In the genomic region with DNA sequence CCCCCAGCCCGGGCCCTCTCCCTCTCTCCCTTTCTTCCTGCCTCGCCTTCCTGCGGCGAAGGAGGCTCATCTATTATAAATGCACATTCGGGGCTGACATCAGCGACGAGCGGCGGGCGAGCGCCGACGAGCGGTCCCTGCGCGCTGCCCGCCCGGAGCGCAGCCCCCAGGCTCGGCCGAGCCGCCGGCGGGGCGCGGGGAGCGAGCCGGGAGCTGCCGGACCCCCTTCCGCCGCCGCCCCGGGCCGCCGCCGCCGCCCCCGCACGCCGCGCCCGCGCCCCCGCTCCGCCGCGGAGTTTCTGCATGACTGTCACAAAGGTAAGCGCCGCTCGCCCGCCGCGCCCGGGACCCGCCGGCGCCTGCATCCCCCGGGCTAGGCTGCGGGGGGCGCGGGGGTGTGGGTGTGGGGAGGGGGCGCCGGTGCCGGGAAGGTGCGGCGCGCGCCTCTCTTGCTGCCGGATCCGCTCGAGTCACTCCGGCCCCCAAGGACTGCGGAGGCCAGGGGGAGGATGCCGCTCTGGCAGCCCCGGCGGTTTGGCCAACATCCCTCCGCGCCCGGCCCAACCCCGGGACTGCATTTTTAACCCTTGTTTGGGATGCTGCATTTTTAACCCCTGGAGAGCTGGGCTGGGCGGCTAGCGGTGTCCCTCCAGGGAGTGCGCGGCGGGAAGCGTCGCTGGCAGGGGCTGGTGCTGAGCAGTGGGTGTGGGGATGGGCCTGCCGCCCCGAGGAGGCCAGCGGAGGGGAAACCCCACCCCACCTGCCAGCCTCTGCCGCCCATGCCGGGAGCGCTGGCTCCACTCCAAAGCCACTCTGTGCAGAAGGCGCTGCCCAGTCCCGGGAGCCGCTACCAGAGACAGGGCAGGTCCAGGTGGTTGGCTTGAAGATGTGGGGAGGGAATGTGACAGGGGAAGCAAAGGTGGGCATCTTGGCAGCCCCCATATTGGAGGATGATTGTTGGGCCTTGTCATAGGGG, we compare ENCODE assay signal across 8 cellular contexts. TPM values are rescaled to one million over a fixed set of nuclear protein-coding genes. Genes with fewer than 3 reads are reported as not detected.
DNase-seq lines count a peak whose midpoint lies in the region; ATAC-seq and TF ChIP-seq lines count a peak whose summit lies in the region.

A gene with protein sequence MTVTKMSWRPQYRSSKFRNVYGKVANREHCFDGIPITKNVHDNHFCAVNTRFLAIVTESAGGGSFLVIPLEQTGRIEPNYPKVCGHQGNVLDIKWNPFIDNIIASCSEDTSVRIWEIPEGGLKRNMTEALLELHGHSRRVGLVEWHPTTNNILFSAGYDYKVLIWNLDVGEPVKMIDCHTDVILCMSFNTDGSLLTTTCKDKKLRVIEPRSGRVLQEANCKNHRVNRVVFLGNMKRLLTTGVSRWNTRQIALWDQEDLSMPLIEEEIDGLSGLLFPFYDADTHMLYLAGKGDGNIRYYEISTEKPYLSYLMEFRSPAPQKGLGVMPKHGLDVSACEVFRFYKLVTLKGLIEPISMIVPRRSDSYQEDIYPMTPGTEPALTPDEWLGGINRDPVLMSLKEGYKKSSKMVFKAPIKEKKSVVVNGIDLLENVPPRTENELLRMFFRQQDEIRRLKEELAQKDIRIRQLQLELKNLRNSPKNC (plus strand): TSS at position 34 of the 976 bp plus-strand sequence. CDS start 270 bp downstream, at position 304.

- DNase-seq in NCI-H2196 (lab: John Stamatoyannopoulos, UW; ENCODE audit: unreplicated experiment) (peak; percentile 30), NCI-H2196 treated with DMSO at 0.1 percent for 48 hours (lab: John Stamatoyannopoulos, UW; ENCODE audit: unreplicated experiment) (no peak), NCI-H524 treated with DMSO at 0.1 percent for 48 hours (lab: John Stamatoyannopoulos, UW) (peak; percentile 61), brain microvascular endothelial cell (no peak), islet precursor cell (peak; percentile 79), smooth muscle cell (lab: John Stamatoyannopoulos, UW; ENCODE audit: unreplicated experiment) (no peak)

- 7% methylated on average over 25 of the region's 96 CpGs for WGBS in smooth muscle cell (ENCODE audit: low lambda C conversion rate)

- no peaks in the 10 kb centered on the region for H4K20me1 ChIP-seq in smooth muscle cell (ENCODE audit: low read depth)

- peak within 1 kb of the TSS; percentile 81 for H2AFZ ChIP-seq in smooth muscle cell (ENCODE audit: low read depth)

- H3K9me3 ChIP-seq in smooth muscle cell (replicated peaks; ENCODE audit: low read depth) = no peaks in the 10 kb centered on the region

- no peaks in the 10 kb centered on the region for H3F3A ChIP-seq in smooth muscle cell (ENCODE audit: low read depth)

- in situ Hi-C loops in brain microvascular endothelial cell (cut with HindIII; ENCODE audit: low pct_ligation_motif_present, low sequenced_read_pairs) = no loop called here

- no peak for TF ChIP-seq CTCF in brain microvascular endothelial cell (IDR thresholded peaks at IDR 0.05; ENCODE audit: low read depth, low read length, missing control alignments)
- TF ChIP-seq CTCF in smooth muscle cell (IDR thresholded peaks at IDR 0.05; ENCODE audit: borderline replicate concordance, insufficient read depth, poor library complexity, severe bottlenecking) = no peak

- H3K36me3 ChIP-seq in brain microvascular endothelial cell (replicated peaks) (no peaks in the 10 kb centered on the region), smooth muscle cell (ENCODE audit: low read depth) (no peaks in the 10 kb centered on the region)

- peaks cover 8% of the 10 kb centered on the region for H3K4me1 ChIP-seq in smooth muscle cell (ENCODE audit: low read depth)

- H3K27me3 ChIP-seq in brain microvascular endothelial cell (replicated peaks) = no peaks in the 10 kb centered on the region
- peaks cover 35% of the 10 kb centered on the region for H3K27me3 ChIP-seq in smooth muscle cell (ENCODE audit: low read depth)

- H3K4me3 ChIP-seq in brain microvascular endothelial cell (ENCODE audit: low read depth, low read length) (peak within 1 kb of the TSS; percentile 55), smooth muscle cell (peak within 1 kb of the TSS; percentile 71)

- ATAC-seq in HG03097 (IDR thresholded peaks at IDR 0.05; ENCODE audit: low FRiP score, unreplicated experiment) = no peak
- ATAC-seq in HG03095 (IDR thresholded peaks at IDR 0.05; ENCODE audit: unreplicated experiment) = no peak

- H3K9ac ChIP-seq in smooth muscle cell (ENCODE audit: low read depth) = no peak within 1 kb of the TSS

- no peaks in the 10 kb centered on the region for H3K79me2 ChIP-seq in smooth muscle cell (ENCODE audit: low read depth)

- peak within 1 kb of the TSS; percentile 98 for H3K4me2 ChIP-seq in smooth muscle cell

- H3K27ac ChIP-seq in brain microvascular endothelial cell (no peak within 1 kb of the TSS), smooth muscle cell (ENCODE audit: low read depth) (no peak within 1 kb of the TSS)

RNA-seq across cellular contexts. Expression of the gene that starts here (rescaled TPM):
- total RNA-seq in smooth muscle cell = 0.27 and 0.49 TPM in 2 replicates
- polyA plus RNA-seq in smooth muscle cell = 0.40 and 0.47 TPM in 2 replicates

Comparison
In these comparisons a context has a peak if more than half of its experiments do, and no peak if none do; other contexts are left out.
1. DNase-seq: peak in NCI-H2196 (single experiment), NCI-H524 treated with DMSO at 0.1 percent for 48 hours (single experiment) and islet precursor cell (single experiment); none in NCI-H2196 treated with DMSO at 0.1 percent for 48 hours (single experiment), brain microvascular endothelial cell (single experiment) and smooth muscle cell (single experiment).